ENCODE assay signal across 33 cellular contexts in genomic region chrX:8404958-8405357, GRCh38. TPM values are rescaled to one million over a fixed set of nuclear protein-coding genes. Genes with fewer than 3 reads are reported as not detected.
A peak's percentile ranks its signal among the peaks of the same experiment; 100 is the strongest.
DNase-seq lines count a peak whose midpoint lies in the region; ATAC-seq, FAIRE-seq and TF ChIP-seq lines count a peak whose summit lies in the region.
"Had no signal": no experiment of that assay in that cellular context is flagged by ENCODE, and none has a peak within 500 bp of the region (broad histone marks: within the 10 kb centered on the region; RNA-seq: fewer than 3 reads in every experiment).

No MANE protein-coding gene starts in this region.

- no peak for FAIRE-seq in keratinocyte (lab: Jason Lieb, UNC)
- FAIRE-seq: GM12891, HTR-8/SVneo had no signal

- TF ChIP-seq CTCF in VCaP (conservative IDR thresholded peaks at IDR 0.05) (no peak), keratinocyte (optimal IDR thresholded peaks at IDR 0.05 in 1 of 3, IDR thresholded peaks at IDR 0.05 in 1 of 3, conservative IDR thresholded peaks at IDR 0.05 in 1 of 3; ENCODE audit: extremely low read depth in 1 of 3, insufficient read depth in 2 of 3, low read length in 3 of 3) (no peak)

- no peaks in the 10 kb centered on the region for H3K4me1 ChIP-seq in keratinocyte (ENCODE audit: control insufficient read depth, extremely low read depth, insufficient read depth, low read length)
- H3K4me1 ChIP-seq: parathyroid adenoma, sigmoid colon, upper lobe of left lung had no signal

- H2AFZ ChIP-seq in keratinocyte (ENCODE audit: control insufficient read depth, low read length) = no peak overlapping the region
- H2AFZ ChIP-seq: parathyroid adenoma had no signal

- H3K9me1 ChIP-seq in keratinocyte (ENCODE audit: control insufficient read depth, extremely low read depth, insufficient read depth, low read length) = no peaks in the 10 kb centered on the region

- no peaks in the 10 kb centered on the region for H3K79me2 ChIP-seq in keratinocyte (ENCODE audit: control insufficient read depth, insufficient read depth, low read length)
- H3K79me2 ChIP-seq: parathyroid adenoma had no signal

- H3K4me2 ChIP-seq in keratinocyte (ENCODE audit: control insufficient read depth, extremely low read depth, insufficient read depth, low read depth, low read length) = peak overlapping the region; percentile 7

- H3K36me3 ChIP-seq in keratinocyte (ENCODE audit: control insufficient read depth in 2 of 2, extremely low read depth in 1 of 2, insufficient read depth in 2 of 2, low read length in 2 of 2) = no peaks in the 10 kb centered on the region
- H3K36me3 ChIP-seq: sigmoid colon, upper lobe of left lung had no signal

- no peak overlapping the region for H3K9ac ChIP-seq in keratinocyte (ENCODE audit: control insufficient read depth, extremely low read depth, insufficient read depth, low read length)
- H3K9ac ChIP-seq: parathyroid adenoma had no signal

- H3K4me3 ChIP-seq in keratinocyte (ENCODE audit: control insufficient read depth in 2 of 3, extremely low read depth in 1 of 3, insufficient read depth in 2 of 3, low read depth in 1 of 3, low read length in 3 of 3) = no peak overlapping the region
- H3K4me3 ChIP-seq: lung, mucosa of descending colon, sigmoid colon, upper lobe of left lung had no signal

- no peaks in the 10 kb centered on the region for H3K27me3 ChIP-seq in keratinocyte (ENCODE audit: control insufficient read depth, extremely low read depth, insufficient read depth, low read length)
- H3K27me3 ChIP-seq: sigmoid colon, upper lobe of left lung had no signal

- H3K27ac ChIP-seq in VCaP = peak overlapping the region; percentile 15; the same call in 1 of the 2 replicates
- H3K27ac ChIP-seq in keratinocyte (ENCODE audit: control insufficient read depth, insufficient read depth, low read length) = no peak overlapping the region
- H3K27ac ChIP-seq: parathyroid adenoma had no signal

- intact Hi-C loops in sciatic nerve (cut with DNase I) = no loop called here

- H4K20me1 ChIP-seq in keratinocyte (ENCODE audit: control insufficient read depth, extremely low read depth, insufficient read depth, low read length) = no peaks in the 10 kb centered on the region

- dilution Hi-C loops in keratinocyte (cut with MboI; ENCODE audit: extremely low pct_ligation_motif_present, low sequenced_read_pairs) = no loop called here

- ATAC-seq in sciatic nerve = peak; percentile 73
- ATAC-seq in GM19452 (IDR thresholded peaks at IDR 0.05; ENCODE audit: unreplicated experiment) = no peak
- ATAC-seq: activated naive CD4-positive, alpha-beta T cell treated with anti-CD3 and anti-CD28 coated beads, Interleukin-2, amount 50 U/mL, for 72 hours; effector memory CD8-positive, alpha-beta T cell; mucosa of descending colon; natural killer cell treated with Interleukin-12 subunit alpha and Interleukin-12 subunit beta and Interleukin-15 and Interleukin-18, amount 100 ng/mL, for 72 hours had no signal

- DNase-seq in NCI-H69 (lab: John Stamatoyannopoulos, UW) (peak; percentile 12), keratinocyte (ENCODE audit: low read depth, low spot score) (no peak), sciatic nerve (ENCODE audit: low spot score) (no peak), GM19238 (ENCODE audit: insufficient read length, low spot score) (no peak), AG08396 (ENCODE audit: low spot score) (no peak)
- no peak for DNase-seq in activated CD4-positive, CD25-positive, alpha-beta regulatory T cell (lab: John Stamatoyannopoulos, UW)
- DNase-seq: activated CD4-positive, alpha-beta T cell treated with anti-CD3 and anti-CD28 coated beads, Interleukin-2, amount 10 ng/mL, durations not matched to agents 24 days and 14 days; amygdala; COR-L47; effector memory CD8-positive, alpha-beta T cell; H9; head of caudate nucleus; mucosa of descending colon; NCI-H1092 treated with DMSO at 0.1 percent for 48 hours; NCI-H187 treated with DMSO at 0.1 percent for 48 hours; NCI-H345; sigmoid colon; stimulated activated CD4-positive, alpha-beta T cell treated with anti-CD3 and anti-CD28 coated beads, Interleukin-4, amount 100 ng/mL, for 24 hours; T1000 had no signal

- no peaks in the 10 kb centered on the region for H3K9me3 ChIP-seq in keratinocyte (ENCODE audit: control insufficient read depth, low read depth, low read length)
- H3K9me3 ChIP-seq: mucosa of descending colon, sigmoid colon, upper lobe of left lung had no signal

RNA-seq across cellular contexts. Expression of gene VCX3B, which starts 59.7 kb away (rescaled TPM):
- not detected in 3 replicates for polyA plus RNA-seq in keratinocyte
- polyA plus RNA-seq in keratinocyte (2011; ENCODE audit: low read depth) = not detected
- not detected in 2 replicates for polyA plus RNA-seq in keratinocyte (2011; cell fraction: cytosol; rRNA removed)
- polyA plus RNA-seq in keratinocyte (2011; cell fraction: nucleus; rRNA removed) = not detected in 2 replicates
- polyA plus RNA-seq in keratinocyte (2012; ENCODE audit: low replicate concordance) = not detected in 2 replicates
- polyA minus RNA-seq in keratinocyte = 0.23 TPM in 1 of 3 replicates, not detected in the others
- polyA minus RNA-seq in keratinocyte (2011; cell fraction: cytosol; rRNA and poly(A)+ RNA removed) = not detected
- polyA minus RNA-seq in keratinocyte (2011; cell fraction: nucleus; rRNA and poly(A)+ RNA removed) = not detected in 2 replicates
- not detected for total RNA-seq in sciatic nerve
- total RNA-seq: activated CD4-positive, alpha-beta T cell treated with anti-CD3 and anti-CD28 coated beads, Interleukin-2, amount 10 ng/mL, durations not matched to agents 24 days and 14 days; activated CD8-positive, alpha-beta memory T cell treated with anti-CD3 and anti-CD28 coated beads for 36 hours; activated naive CD4-positive, alpha-beta T cell treated with anti-CD3 and anti-CD28 coated beads, Interleukin-2, amount 50 U/mL, for 72 hours; cardiac septum; fibroblast of villous mesenchyme; H9; kidney epithelial cell; lung; mucosa of descending colon; natural killer cell treated with Interleukin-12 subunit alpha and Interleukin-12 subunit beta and Interleukin-15 and Interleukin-18, amount 100 ng/mL, for 72 hours; sigmoid colon; SK-MEL-5 had no signal
- polyA plus RNA-seq: lung, sigmoid colon had no signal
